ENCODE assay signal across 8 cellular contexts in the genomic region with DNA sequence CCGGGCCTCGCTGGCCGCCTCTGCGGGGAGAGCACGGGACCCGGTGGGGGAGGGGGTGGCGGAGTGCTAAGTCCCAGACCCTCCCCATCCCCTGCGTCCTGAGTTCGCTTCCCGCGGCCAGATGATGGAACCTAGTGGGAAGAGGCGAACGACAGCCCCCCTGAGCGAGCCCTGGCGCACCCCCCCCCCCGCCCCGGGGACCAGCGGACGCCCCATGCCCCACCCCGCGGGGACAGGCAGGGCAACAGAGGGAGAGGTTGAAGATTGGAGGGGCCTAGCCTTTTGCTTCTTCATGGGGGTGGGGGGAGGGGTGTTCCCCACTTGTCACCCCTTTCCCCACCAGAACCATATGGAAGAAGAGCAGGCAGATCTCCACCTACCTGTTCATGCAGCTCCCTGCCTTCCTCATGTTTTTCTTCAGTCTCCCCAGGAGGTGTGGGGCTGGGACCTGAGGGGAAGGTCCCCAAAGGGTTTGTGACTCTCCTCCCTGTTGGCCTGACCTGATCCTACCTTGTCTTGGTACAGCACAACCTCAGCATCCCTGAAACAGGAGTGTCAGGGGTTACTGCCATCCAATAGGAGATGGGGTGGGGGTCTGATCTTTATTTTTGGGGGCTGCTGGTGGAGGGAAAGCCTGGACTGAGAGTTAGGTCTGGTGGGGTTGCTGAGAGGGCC. TPM values are rescaled to one million over a fixed set of nuclear protein-coding genes. Genes with fewer than 3 reads are reported as not detected.
DNase-seq lines count a peak whose midpoint lies in the region; ATAC-seq and TF ChIP-seq lines count a peak whose summit lies in the region.

No MANE protein-coding gene starts in this region.

- peak overlapping the region; percentile 65 for H3K4me3 ChIP-seq in IMR-90 (ENCODE audit: insufficient read depth, low read depth, low read length)
- H3K4me3 ChIP-seq in mammary epithelial cell (replicated peaks in 1 of 3; ENCODE audit: insufficient read depth in 1 of 3, low read depth in 2 of 3, low read length in 3 of 3): peak overlapping the region; percentile 62 to 84 (median 67)
- H3K4me3 ChIP-seq in mesodermal cell (ENCODE audit: extremely low read depth, insufficient read depth, low read length, poor library complexity, severe bottlenecking): peak overlapping the region; percentile 88

- H3K4me1 ChIP-seq in IMR-90 (ENCODE audit: control insufficient read depth, insufficient read depth, low read length): peaks cover 3% of the 10 kb centered on the region
- H3K4me1 ChIP-seq in mammary epithelial cell (ENCODE audit: insufficient read depth, low read length): peaks cover 4% of the 10 kb centered on the region
- H3K4me1 ChIP-seq in mesodermal cell (ENCODE audit: control insufficient read depth, insufficient read depth, low read length, poor library complexity, severe bottlenecking): peaks cover 14% of the 10 kb centered on the region

- dilution Hi-C loops in IMR-90 (cut with HindIII; ENCODE audit: low sequenced_read_pairs, unreplicated experiment): no loop called here
- dilution Hi-C loops in mammary epithelial cell (cut with HindIII; ENCODE audit: low sequenced_read_pairs): loop anchor here (5.0 kb wide), 1 partner anchor 99 kb away; a partner anchor contains a TSS

- H3K18ac ChIP-seq in IMR-90 (ENCODE audit: low read depth, low read length): peak overlapping the region; percentile 51

- peak overlapping the region; percentile 97 for H2AK9ac ChIP-seq in IMR-90 (replicated peaks; ENCODE audit: low read depth, low read length, poor library complexity)

- H3K79me2 ChIP-seq in mammary epithelial cell (ENCODE audit: insufficient read depth, low read length): peaks cover 39% of the 10 kb centered on the region

- peak overlapping the region; percentile 70 for H4K91ac ChIP-seq in IMR-90 (ENCODE audit: insufficient read depth, low read depth, low read length)

- peak overlapping the region; percentile 63 for H3K56ac ChIP-seq in IMR-90 (ENCODE audit: extremely low read depth, insufficient read depth, low read length)

- peak overlapping the region; percentile 94 for H3K4ac ChIP-seq in IMR-90 (ENCODE audit: low read depth, low read length)

- H3K14ac ChIP-seq in IMR-90 (replicated peaks; ENCODE audit: low read depth, low read length): peak overlapping the region; percentile 94

- H3K27me3 ChIP-seq in IMR-90 (ENCODE audit: control insufficient read depth, insufficient read depth, low read length) (no peaks in the 10 kb centered on the region), mammary epithelial cell (ENCODE audit: insufficient read depth, low read length) (no peaks in the 10 kb centered on the region)

- DNase-seq in DMS53 (lab: John Stamatoyannopoulos, UW) (peak; percentile 57), DMS53 treated with DMSO at 0.1 percent for 48 hours (lab: John Stamatoyannopoulos, UW; ENCODE audit: unreplicated experiment) (no peak), IMR-90 (no peak), mammary epithelial cell (no peak), kidney tubule cell (ENCODE audit: low spot score) (no peak), EL (no peak), NCI-H524 (lab: John Stamatoyannopoulos, UW) (no peak)

- H3K9me1 ChIP-seq in IMR-90 (ENCODE audit: insufficient read depth, low read length): peaks cover 15% of the 10 kb centered on the region

- BruUV-seq in IMR-90 (replicated peaks; lab: Mats Ljungman, UMichigan) (no TSS peak), mammary epithelial cell (replicated peaks; lab: Mats Ljungman, UMichigan) (no TSS peak)

- H3K27ac ChIP-seq in IMR-90 (ENCODE audit: insufficient read depth, low read length) (peak overlapping the region; percentile 64), mammary epithelial cell (ENCODE audit: insufficient read depth, low read depth, low read length) (peak overlapping the region; percentile 92), mesodermal cell (ENCODE audit: low read depth, low read length, severe bottlenecking) (peak overlapping the region; percentile 100)

- TF ChIP-seq CTCF in IMR-90 (conservative IDR thresholded peaks at IDR 0.05; ENCODE audit: low read depth, low read length) (no peak), mammary epithelial cell (conservative IDR thresholded peaks at IDR 0.05 in 1 of 2, IDR thresholded peaks at IDR 0.05 in 1 of 2; ENCODE audit: extremely low read depth in 1 of 2, insufficient read depth in 1 of 2, low read depth in 1 of 2, low read length in 2 of 2) (no peak)

- H4K5ac ChIP-seq in IMR-90 (ENCODE audit: low read depth, low read length): peak overlapping the region; percentile 70

- TF ChIP-seq RAD21 in IMR-90 (IDR thresholded peaks at IDR 0.05; ENCODE audit: low read length): no peak

- POLR2A ChIA-PET in IMR-90 (lab: Charles Lee; ENCODE audit: unreplicated experiment): interaction anchor here (0.6 kb wide), 1 partner anchor 13 kb away, joined by 5 read pairs; a partner anchor contains a TSS

- WGBS in IMR-90 (ENCODE audit: extremely low coverage in 2 of 2, insufficient read length in 1 of 2), 2 experiments: no CpG with 5 or more reads among the region's 21 CpGs
- no CpG with 5 or more reads among the region's 21 CpGs for WGBS in mammary epithelial cell (ENCODE audit: low coverage, missing lambda C conversion rate)
- 0% methylated on average over 2 to 6 of the region's 21 CpGs for WGBS in mesodermal cell (ENCODE audit: insufficient coverage in 2 of 2), 2 experiments

- peaks cover 11% of the 10 kb centered on the region for H3K36me3 ChIP-seq in IMR-90 (ENCODE audit: control insufficient read depth, insufficient read depth, low read length)
- H3K36me3 ChIP-seq in mammary epithelial cell (ENCODE audit: insufficient read depth, low read length): peaks cover 2% of the 10 kb centered on the region
- peaks cover 36% of the 10 kb centered on the region for H3K36me3 ChIP-seq in mesodermal cell (ENCODE audit: control insufficient read depth, insufficient read depth, low read length)

- H2AFZ ChIP-seq in IMR-90 (replicated peaks; ENCODE audit: low read length, poor library complexity) (peak overlapping the region; percentile 99), mammary epithelial cell (ENCODE audit: low read depth, low read length) (peak overlapping the region; percentile 93)

- peak overlapping the region; percentile 90 for H3K23ac ChIP-seq in IMR-90 (ENCODE audit: low read depth, low read length)

- H2AK5ac ChIP-seq in IMR-90 (ENCODE audit: low read depth, low read length): peak overlapping the region; percentile 80

- CTCF ChIA-PET in IMR-90 (lab: Yijun Ruan, JAX): interaction anchor here (1.0 to 1.7 kb wide), 3 partner anchors 13 to 15 kb away, joined by 4 to 8 read pairs (median 7); a partner anchor contains a TSS
- CTCF ChIA-PET in mammary epithelial cell (lab: Charles Lee; ENCODE audit: low non-redundant PET): interaction anchor here (1.2 kb wide), 1 partner anchor 14 kb away, joined by 11 read pairs; a partner anchor contains a TSS

- H4K8ac ChIP-seq in IMR-90 (ENCODE audit: low read depth in 2 of 2, low read length in 2 of 2): peak overlapping the region; percentile 1 to 7; a peak in 2 of 4 replicates

- ATAC-seq in IMR-90 (ENCODE audit: low read depth): no peak; the same call in 1 of the 2 replicates

- H4K20me1 ChIP-seq in IMR-90 (ENCODE audit: insufficient read depth, low read length): peaks cover 30% of the 10 kb centered on the region
- no peaks in the 10 kb centered on the region for H4K20me1 ChIP-seq in mammary epithelial cell (ENCODE audit: insufficient read depth, low read length)

- H2BK120ac ChIP-seq in IMR-90 (ENCODE audit: low read depth, low read length): no peak overlapping the region

- no peak for TF ChIP-seq POLR2A in IMR-90 (IDR thresholded peaks at IDR 0.05; ENCODE audit: low read depth, low read length)

- in situ Hi-C loops in IMR-90 (cut with MboI; ENCODE audit: low sequenced_read_pairs) (no loop called here), mammary epithelial cell (cut with MboI; ENCODE audit: low sequenced_read_pairs in 2 of 2) (no loop called here)

- no peak overlapping the region for H2BK20ac ChIP-seq in IMR-90 (ENCODE audit: low read depth, low read length)

- intact Hi-C loops in IMR-90 (cut with micrococcal nuclease) (no loop called here), mammary epithelial cell (cut with micrococcal nuclease) (loop anchor here (5.0 kb wide), 1 partner anchor 116 kb away; no protein-coding TSS in a partner anchor)

- H3K79me1 ChIP-seq in IMR-90 (ENCODE audit: low read depth in 1 of 2, low read length in 2 of 2): peaks cover 8 to 43% of the 10 kb centered on the region in 2 experiments; a peak in 3 of 4 replicates

- H3K9ac ChIP-seq in IMR-90 (ENCODE audit: low read depth, low read length) (peak overlapping the region; percentile 87), mammary epithelial cell (ENCODE audit: insufficient read depth, low read length) (peak overlapping the region; percentile 86)

- H2BK5ac ChIP-seq in IMR-90 (ENCODE audit: low read depth, low read length, poor library complexity, severe bottlenecking): peak overlapping the region; percentile 56

- no peaks in the 10 kb centered on the region for H3K9me3 ChIP-seq in IMR-90 (ENCODE audit: control insufficient read depth, insufficient read depth, low read length)
- H3K9me3 ChIP-seq in mammary epithelial cell (replicated peaks; ENCODE audit: insufficient read depth, low read length): no peaks in the 10 kb centered on the region
- no peaks in the 10 kb centered on the region for H3K9me3 ChIP-seq in mesodermal cell (ENCODE audit: control insufficient read depth, low read length)

- H3K4me2 ChIP-seq in IMR-90 (ENCODE audit: low read depth, low read length): peak overlapping the region; percentile 99
- H3K4me2 ChIP-seq in mammary epithelial cell (ENCODE audit: insufficient read depth, low read depth, low read length): peak overlapping the region; percentile 89

- no peak overlapping the region for H2BK15ac ChIP-seq in IMR-90 (ENCODE audit: low read depth, low read length)

RNA-seq across cellular contexts. Expression of a gene that starts 0.5 kb away (rescaled TPM):
- total RNA-seq in IMR-90 (2012; rRNA removed) (21.5 and 23.1 TPM in 2 replicates), mammary epithelial cell (10 to 100 TPM; 29.6 to 40.2 TPM)
- polyA plus RNA-seq in IMR-90 (2012; rRNA removed) (25.6 and 27.5 TPM in 2 replicates), mammary epithelial cell (22.4 TPM)
- 11.1 and 15.5 TPM in 2 replicates for polyA plus RNA-seq in IMR-90 (2012; cell fraction: cytosol; rRNA removed)
- 28.5 and 38.9 TPM in 2 replicates for polyA plus RNA-seq in IMR-90 (2012; cell fraction: nucleus; rRNA removed; ENCODE audit: low replicate concordance)
- 26.7 TPM for polyA minus RNA-seq in mammary epithelial cell
- 38.9 TPM for polyA plus RNA-seq in mesodermal cell (2013, experiment 1 of 2)
- polyA plus RNA-seq in mesodermal cell (2013, experiment 2 of 2): 33.8 TPM

RNA-seq across cellular contexts. Expression of a gene that starts 6.9 kb away (rescaled TPM):
- total RNA-seq in IMR-90 (2012; rRNA removed) (7.5 and 8.2 TPM in 2 replicates), mammary epithelial cell (1 to 10 TPM in 1 of 2 donors, under 1 TPM in 1; 0.67 to 5.8 TPM)
- polyA plus RNA-seq in IMR-90 (2012; rRNA removed) (6.9 and 7.3 TPM in 2 replicates), mammary epithelial cell (7.6 TPM)
- polyA plus RNA-seq in IMR-90 (2012; cell fraction: cytosol; rRNA removed): 1.3 and 4.8 TPM in 2 replicates
- 1.7 and 3.6 TPM in 2 replicates for polyA plus RNA-seq in IMR-90 (2012; cell fraction: nucleus; rRNA removed; ENCODE audit: low replicate concordance)
- polyA minus RNA-seq in mammary epithelial cell: 14.1 TPM
- polyA plus RNA-seq in mesodermal cell (2013, experiment 1 of 2): 27.9 TPM
- 29.4 TPM for polyA plus RNA-seq in mesodermal cell (2013, experiment 2 of 2)

RNA-seq across cellular contexts. Expression of a gene that starts 13.9 kb away (rescaled TPM):
- total RNA-seq in IMR-90 (2012; rRNA removed) (35.8 and 36.7 TPM in 2 replicates), mammary epithelial cell (10 to 100 TPM; 35.6 to 42.7 TPM)
- polyA plus RNA-seq in IMR-90 (2012; rRNA removed) (17.1 and 19.4 TPM in 2 replicates), mammary epithelial cell (18.6 TPM)
- 5.8 and 7.3 TPM in 2 replicates for polyA plus RNA-seq in IMR-90 (2012; cell fraction: cytosol; rRNA removed)
- polyA plus RNA-seq in IMR-90 (2012; cell fraction: nucleus; rRNA removed; ENCODE audit: low replicate concordance): 8.0 and 37.0 TPM in 2 replicates
- polyA minus RNA-seq in mammary epithelial cell: 68.3 TPM
- 70.9 TPM for polyA plus RNA-seq in mesodermal cell (2013, experiment 1 of 2)
- 70.2 TPM for polyA plus RNA-seq in mesodermal cell (2013, experiment 2 of 2)
